In the genomic region with DNA sequence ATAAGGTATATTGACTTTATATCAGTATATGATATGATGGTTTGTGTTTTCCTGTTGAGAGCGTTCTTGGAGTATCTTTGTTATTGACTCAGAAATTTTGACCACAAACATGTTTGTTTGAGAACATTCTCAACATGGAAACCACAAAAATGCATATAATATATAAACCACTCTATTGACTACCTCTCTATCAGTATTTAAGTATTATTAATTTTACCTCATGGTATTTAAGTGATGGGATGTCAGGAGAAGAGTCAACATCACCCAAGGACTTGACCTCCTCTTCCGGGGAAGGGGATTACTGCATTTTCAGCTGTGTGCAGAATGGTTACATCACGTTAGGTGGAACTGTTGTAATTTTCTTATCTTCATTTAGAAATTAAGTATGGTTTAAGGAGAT, we compare ENCODE assay signal across 17 cellular contexts. TPM values are rescaled to one million over a fixed set of nuclear protein-coding genes. Genes with fewer than 3 reads are reported as not detected.
DNase-seq lines count a peak whose midpoint lies in the region; ATAC-seq, FAIRE-seq and TF ChIP-seq lines count a peak whose summit lies in the region.
"Had no signal": no experiment of that assay in that cellular context is flagged by ENCODE, and none has a peak within 500 bp of the region (broad histone marks: within the 10 kb centered on the region; RNA-seq: fewer than 3 reads in every experiment).

No MANE protein-coding gene starts in this region.

- H3K9me3 ChIP-seq in pancreas = no peaks in the 10 kb centered on the region
- H3K9me3 ChIP-seq: BLaER1 treated with 17β-estradiol and CSF1 and Interleukin-3, amounts not matched to agents 10 nM and 100 nM had no signal

- H3K36me3 Mint-ChIP-seq in immature natural killer cell = peaks cover 0 to under 1% (median 0%) of the 10 kb centered on the region in 3 donors
- H3K36me3 Mint-ChIP-seq: CD4-positive, CD25-positive, alpha-beta regulatory T cell had no signal

- no peaks in the 10 kb centered on the region for H3K36me3 ChIP-seq in pancreas

- ATAC-seq in pancreas = no peak
- ATAC-seq in HG02840 (IDR thresholded peaks at IDR 0.05; ENCODE audit: low FRiP score, unreplicated experiment) = no peak
- ATAC-seq: HepG2 had no signal

- no peaks in the 10 kb centered on the region for H3K4me1 ChIP-seq in pancreas

- no peak overlapping the region for H3K27ac Mint-ChIP-seq in immature natural killer cell
- H3K27ac Mint-ChIP-seq: CD4-positive, CD25-positive, alpha-beta regulatory T cell; H9 had no signal

- no peaks in the 10 kb centered on the region for H3K4me1 Mint-ChIP-seq in immature natural killer cell
- H3K4me1 Mint-ChIP-seq: CD4-positive, CD25-positive, alpha-beta regulatory T cell had no signal

- H3K4me3 ChIP-seq in choroid plexus epithelial cell (ENCODE audit: low read depth, low read length) (no peak overlapping the region), pancreas (no peak overlapping the region)
- H3K4me3 ChIP-seq: BLaER1 treated with 17β-estradiol and CSF1 and Interleukin-3, amounts not matched to agents 10 nM and 100 nM had no signal

- TF ChIP-seq CTCF in choroid plexus epithelial cell (conservative IDR thresholded peaks at IDR 0.05; ENCODE audit: low read depth, low read length) (no peak), pancreas (IDR thresholded peaks at IDR 0.05) (no peak)

- H3K27me3 Mint-ChIP-seq in immature natural killer cell (ENCODE audit: low read depth in 3 of 3) = peaks cover 0 to 2% (median 0%) of the 10 kb centered on the region in 3 donors
- H3K27me3 Mint-ChIP-seq: CD4-positive, CD25-positive, alpha-beta regulatory T cell had no signal

- no peaks in the 10 kb centered on the region for H3K27me3 ChIP-seq in pancreas
- H3K27me3 ChIP-seq: BLaER1 treated with 17β-estradiol and CSF1 and Interleukin-3, amounts not matched to agents 10 nM and 100 nM had no signal

- intact Hi-C loops in pancreas (cut with DNase I) = no loop called here

- peaks cover 0 to 1% (median 0%) of the 10 kb centered on the region in 6 donors for H3K9me3 Mint-ChIP-seq in immature natural killer cell
- H3K9me3 Mint-ChIP-seq: CD4-positive, CD25-positive, alpha-beta regulatory T cell; H9 had no signal

- H3K4me3 Mint-ChIP-seq in immature natural killer cell = no peak overlapping the region
- H3K4me3 Mint-ChIP-seq: CD4-positive, CD25-positive, alpha-beta regulatory T cell; H9 had no signal

- no peak overlapping the region for H3K27ac ChIP-seq in pancreas
- H3K27ac ChIP-seq: BLaER1 treated with 17β-estradiol and CSF1 and Interleukin-3, amounts not matched to agents 10 nM and 100 nM had no signal

- WGBS in pancreas, 2 donors = 86 to 89% methylated on average over 3 of the region's 3 CpGs

- DNase-seq in ELR (ENCODE audit: low read depth) (peak; percentile 33), NCI-H226 (peak; percentile 1), choroid plexus epithelial cell (ENCODE audit: low read depth) (peak; percentile 57), pancreas (no peak), GM19239 (ENCODE audit: insufficient read length, low spot score) (no peak), HK-2 (ENCODE audit: unreplicated experiment) (no peak), immature natural killer cell (no peak)
- DNase-seq: ACHN; CD4-positive, CD25-positive, alpha-beta regulatory T cell; GOT3; H9 had no signal

- FAIRE-seq in pancreas (lab: Jason Lieb, UNC) (peak; percentile 91), GM19239 (lab: Jason Lieb, UNC) (no peak)
- FAIRE-seq: G401.6, GM12891, HepG2, HTR-8/SVneo had no signal

RNA-seq across cellular contexts. Expression of a gene that starts 54.3 kb away (rescaled TPM):
- total RNA-seq in pancreas = 10 to 100 TPM in 2 of 6 donors, 1 to 10 TPM in 4; 4.7 to 20.2 (median 8.7) TPM
- 1 to 10 TPM; 3.3 to 8.8 TPM for polyA plus RNA-seq in pancreas
- polyA plus RNA-seq in immature natural killer cell = 10 to 100 TPM in 2 of 3 donors, 1 to 10 TPM in 1; 5.4 to 17.4 (median 13.0) TPM

RNA-seq across cellular contexts. Expression of a gene that starts 54.7 kb away (rescaled TPM):
- total RNA-seq in pancreas = 1 to 10 TPM; 1.5 to 8.7 (median 3.3) TPM
- polyA plus RNA-seq in pancreas (1 to 10 TPM; 1.1 to 1.6 TPM), immature natural killer cell (1 to 10 TPM; 1.6 to 3.7 (median 3.5) TPM)

Comparison
In these comparisons a context has a peak if more than half of its experiments do, and no peak if none do; other contexts are left out.
1. DNase-seq: peak in ELR (single experiment), NCI-H226 (single experiment) and choroid plexus epithelial cell (single experiment); none in pancreas (0 of 6), GM19239 (single experiment), HK-2 (single experiment) and immature natural killer cell (0 of 3).